Comparison of ENCODE assay signal across 8 cellular contexts in genomic region chr4:142405021-142405991, GRCh38.
DNase-seq lines count a peak whose midpoint lies in the region; ATAC-seq, FAIRE-seq and TF ChIP-seq lines count a peak whose summit lies in the region.

No MANE protein-coding gene starts in this region.

- H3K36me3 Mint-ChIP-seq in CD14-positive monocyte (no peaks in the 10 kb centered on the region), WTC11 (no peaks in the 10 kb centered on the region), chondrocyte (ENCODE audit: low read depth) (no peaks in the 10 kb centered on the region)

- H3K27me3 ChIP-seq in HUES64 (ENCODE audit: insufficient read depth, low read length): no peaks in the 10 kb centered on the region
- H3K27me3 ChIP-seq in HepG2 (ENCODE audit: control insufficient read depth in 1 of 2, insufficient read depth in 2 of 2, low read length in 2 of 2): 0 out of 5 replicates have a peak, but pooled peaks cover 0 to 2% of the 10 kb centered on the region in 2 experiments

- TF ChIP-seq CTCF in CD14-positive monocyte (IDR thresholded peaks at IDR 0.05) (no peak), WTC11 (IDR thresholded peaks at IDR 0.05) (no peak), chondrocyte (IDR thresholded peaks at IDR 0.05) (no peak), HepG2 (CRISPR knock-in tag; IDR thresholded peaks at IDR 0.05) (no peak)

- H2AFZ ChIP-seq in HepG2 (ENCODE audit: low read length): no peak overlapping the region

- TF ChIP-seq EP300 in HepG2 (IDR thresholded peaks at IDR 0.05; ENCODE audit: low read depth in 2 of 2, low read length in 2 of 2) (no peak), HepG2 (CRISPR knock-in tag; IDR thresholded peaks at IDR 0.05; ENCODE audit: borderline replicate concordance) (no peak)

- no peak for TF ChIP-seq POLR2A in HepG2 (IDR thresholded peaks at IDR 0.05; ENCODE audit: insufficient read depth in 1 of 2, low read depth in 2 of 2, low read length in 2 of 2)

- H3K27ac ChIP-seq in HUES64 (ENCODE audit: low read depth, low read length) (peak overlapping the region; percentile 51), HepG2 (ENCODE audit: extremely low read length, insufficient read depth, low read length) (no peak overlapping the region)

- peak overlapping the region in 4 of 7 donors; percentile 44 to 70 (median 52) for H3K27ac Mint-ChIP-seq in CD14-positive monocyte
- H3K27ac Mint-ChIP-seq in WTC11: peak overlapping the region; percentile 96
- peak overlapping the region; percentile 100 for H3K27ac Mint-ChIP-seq in chondrocyte (ENCODE audit: unreplicated experiment)

- TF ChIP-seq RAD21 in HepG2 (CRISPR knock-in tag; IDR thresholded peaks at IDR 0.05): no peak

- H3K9me3 Mint-ChIP-seq in CD14-positive monocyte: peaks cover 0 to 2% (median 0%) of the 10 kb centered on the region in 7 donors
- no peaks in the 10 kb centered on the region for H3K9me3 Mint-ChIP-seq in WTC11
- H3K9me3 Mint-ChIP-seq in chondrocyte (ENCODE audit: low read depth): peaks cover 3% of the 10 kb centered on the region

- in situ Hi-C loops in HepG2 (cut with HindIII; ENCODE audit: extremely low pct_ligation_motif_present, low pct_unique_long_range_greater_than_20kb): no loop called here

- H3K27me3 Mint-ChIP-seq in CD14-positive monocyte (ENCODE audit: low read depth in 3 of 3) (peaks cover 0 to 2% (median 0%) of the 10 kb centered on the region in 3 donors), WTC11 (ENCODE audit: low read depth) (no peaks in the 10 kb centered on the region), chondrocyte (ENCODE audit: low read depth) (no peaks in the 10 kb centered on the region)

- H3K4me1 ChIP-seq in HUES64 (ENCODE audit: insufficient read depth, low read length): peaks cover 60% of the 10 kb centered on the region
- no peaks in the 10 kb centered on the region for H3K4me1 ChIP-seq in HepG2 (ENCODE audit: insufficient read depth, low read length)

- H3K9me3 ChIP-seq in HUES64 (ENCODE audit: insufficient read depth, low read depth, low read length) (no peaks in the 10 kb centered on the region), HepG2 (ENCODE audit: low read length) (no peaks in the 10 kb centered on the region)

- no peak for FAIRE-seq in HepG2 (lab: Jason Lieb, UNC)

- peak; percentile 68 for ATAC-seq in GM21390 (IDR thresholded peaks at IDR 0.05; ENCODE audit: unreplicated experiment)
- peak; percentile 52 for ATAC-seq in WTC11
- peak; percentile 37; the same call in 2 of the 3 replicates for ATAC-seq in HepG2

- WGBS in HUES64: 32% methylated on average over 13 of the region's 14 CpGs
- 2% methylated on average over 12 of the region's 14 CpGs for WGBS in HepG2 (ENCODE audit: low lambda C conversion rate)

- H3K9ac ChIP-seq in HUES64 (ENCODE audit: low read depth, low read length): no peak overlapping the region
- no peak overlapping the region for H3K9ac ChIP-seq in HepG2 (ENCODE audit: insufficient read depth, low read depth, low read length)

- H3K4me1 Mint-ChIP-seq in CD14-positive monocyte (peaks cover 18% of the 10 kb centered on the region), WTC11 (peaks cover 61% of the 10 kb centered on the region), chondrocyte (ENCODE audit: low read depth) (peaks cover 69% of the 10 kb centered on the region)

- no peaks in the 10 kb centered on the region for H4K20me1 ChIP-seq in HepG2 (ENCODE audit: insufficient read depth, low read length)

- peak overlapping the region; percentile 23 for H3K4me2 ChIP-seq in HepG2 (ENCODE audit: low read depth, low read length)

- H3K4me3 Mint-ChIP-seq in CD14-positive monocyte (peak overlapping the region; percentile 81 to 95), WTC11 (peak overlapping the region; percentile 58), chondrocyte (ENCODE audit: unreplicated experiment) (peak overlapping the region; percentile 96)

- H3K36me3 ChIP-seq in HUES64 (ENCODE audit: insufficient read depth, low read length) (no peaks in the 10 kb centered on the region), HepG2 (replicated peaks in 1 of 2; ENCODE audit: control insufficient read depth in 1 of 2, insufficient read depth in 2 of 2, low read length in 2 of 2) (no peaks in the 10 kb centered on the region)

- POLR2A ChIA-PET in WTC11 (lab: Charles Lee): no interaction called here
- POLR2A ChIA-PET in HepG2 (lab: Yijun Ruan, JAX): no interaction called here

- CTCF ChIA-PET in WTC11 (lab: Charles Lee): no interaction called here
- CTCF ChIA-PET in HepG2 (lab: Yijun Ruan, JAX; ENCODE audit: low intra/inter-chr PET ratio, low total read pairs): no interaction called here

- no TSS peak for BruUV-seq in HepG2 (replicated peaks; lab: Mats Ljungman, UMichigan)

- H3K79me2 ChIP-seq in HepG2 (ENCODE audit: insufficient read depth, low read length): no peaks in the 10 kb centered on the region

- intact Hi-C loops in CD14-positive monocyte (cut with micrococcal nuclease) (no loop called here), HepG2 (cut with micrococcal nuclease; ENCODE audit: unreplicated experiment) (no loop called here)

- DNase-seq in CD14-positive monocyte (ENCODE audit: low spot score) (peak; percentile 46), WTC11 (ENCODE audit: low spot score) (no peak), chondrocyte (ENCODE audit: low spot score) (no peak), HepG2 (ENCODE audit: low spot score) (no peak), NCI-H1930 (lab: John Stamatoyannopoulos, UW) (no peak)
- DNase-seq in stimulated activated CD4-positive, alpha-beta T cell treated with anti-CD3 and anti-CD28 coated beads, TNF-alpha, amount 100 ng/mL, for 24 hours (ENCODE audit: low read depth in 3 of 3): peak; percentile 38 to 50 (median 47)

- peak overlapping the region; percentile 38 for H3K4me3 ChIP-seq in HUES64 (ENCODE audit: low read length)
- H3K4me3 ChIP-seq in HepG2 (replicated peaks in 1 of 3; ENCODE audit: insufficient read depth in 1 of 3, low read depth in 2 of 3, low read length in 3 of 3): no peak overlapping the region

TF ChIP-seq in WTC11, 78 proteins besides CTCF, POLR2A, EP300 and RAD21 (continues in another document):
- TF ChIP-seq STAT6 (CRISPR knock-in tag; conservative IDR thresholded peaks at IDR 0.05; ENCODE audit: low read depth) (no peak), NFATC4 (CRISPR knock-in tag; IDR thresholded peaks at IDR 0.05) (no peak), ZMAT4 (CRISPR knock-in tag; IDR thresholded peaks at IDR 0.05) (no peak), ZNF138 (CRISPR knock-in tag; conservative IDR thresholded peaks at IDR 0.05) (no peak), ETV6 (CRISPR knock-in tag; IDR thresholded peaks at IDR 0.05) (0 out of 2 replicates have a peak, but pooled peaks have one; percentile 47), TEAD4 (CRISPR knock-in tag; IDR thresholded peaks at IDR 0.05) (no peak)

TF ChIP-seq in HepG2, 621 proteins besides CTCF, POLR2A, EP300 and RAD21:
- TF ChIP-seq MEF2D (CRISPR knock-in tag; IDR thresholded peaks at IDR 0.05): no peak
- TF ChIP-seq KMT2B (CRISPR knock-in tag; IDR thresholded peaks at IDR 0.05): no peak
- TF ChIP-seq ZMAT3 (CRISPR knock-in tag; conservative IDR thresholded peaks at IDR 0.05): no peak
- TF ChIP-seq HNRNPK (IDR thresholded peaks at IDR 0.05; ENCODE audit: low read depth, low read length, poor library complexity, severe bottlenecking): no peak
- TF ChIP-seq ZFP91 (CRISPR knock-in tag; IDR thresholded peaks at IDR 0.05; ENCODE audit: borderline replicate concordance): no peak
- no peak for TF ChIP-seq ZNF205 (CRISPR knock-in tag; IDR thresholded peaks at IDR 0.05)
- TF ChIP-seq ZNF674 (CRISPR knock-in tag; IDR thresholded peaks at IDR 0.05; ENCODE audit: low read depth): no peak
- no peak for TF ChIP-seq ARID3A (IDR thresholded peaks at IDR 0.05; ENCODE audit: low read depth, low read length)
- no peak for TF ChIP-seq ZNF121 (CRISPR knock-in tag; IDR thresholded peaks at IDR 0.05)
- no peak for TF ChIP-seq NR2C2 (CRISPR knock-in tag; IDR thresholded peaks at IDR 0.05; ENCODE audit: borderline replicate concordance)
- TF ChIP-seq JUNB (CRISPR knock-in tag; IDR thresholded peaks at IDR 0.05; ENCODE audit: borderline replicate concordance): no peak
- TF ChIP-seq ZSCAN9 (CRISPR knock-in tag; IDR thresholded peaks at IDR 0.05; ENCODE audit: borderline replicate concordance): no peak

Comparison
In these comparisons a context has a peak if more than half of its experiments do, and no peak if none do; other contexts are left out.
1. DNase-seq: peak in CD14-positive monocyte (single experiment) and stimulated activated CD4-positive, alpha-beta T cell treated with anti-CD3 and anti-CD28 coated beads, TNF-alpha, amount 100 ng/mL, for 24 hours (3 of 3); none in WTC11 (single experiment), chondrocyte (single experiment), HepG2 (single experiment) and NCI-H1930 (0 of 2).
2. Peak in every context shown above with its lines, with median percentiles within 50 percentile points of each other: H3K27ac Mint-ChIP-seq, H3K4me3 Mint-ChIP-seq and ATAC-seq.